Comparison of ENCODE assay signal across 9 cellular contexts in the genomic region with DNA sequence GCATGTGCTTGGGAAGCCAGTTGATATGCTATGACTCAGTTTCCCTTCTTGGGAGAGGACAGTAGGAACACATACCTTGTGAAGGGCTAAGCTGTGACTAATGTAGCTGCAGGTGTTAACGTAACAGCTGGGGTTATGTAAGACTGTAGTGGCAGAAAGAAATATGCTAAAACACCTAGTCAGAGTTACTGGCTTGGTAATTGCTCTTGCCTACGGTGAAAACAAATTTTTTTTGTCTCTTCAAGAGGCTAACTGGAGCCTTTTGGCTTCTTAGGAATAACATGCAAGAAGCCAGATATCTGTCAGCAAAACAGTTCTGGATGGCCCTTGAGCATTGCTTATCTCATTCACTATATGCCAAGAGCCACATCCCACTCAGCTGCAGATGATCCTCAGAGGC. TPM values are rescaled to one million over a fixed set of nuclear protein-coding genes. Genes with fewer than 3 reads are reported as not detected.
A peak's percentile ranks its signal among the peaks of the same experiment; 100 is the strongest.
DNase-seq lines count a peak whose midpoint lies in the region; ATAC-seq, FAIRE-seq and TF ChIP-seq lines count a peak whose summit lies in the region.
"Had no signal": no experiment of that assay in that cellular context is flagged by ENCODE, and none has a peak within 500 bp of the region (broad histone marks: within the 10 kb centered on the region; RNA-seq: fewer than 3 reads in every experiment).

No MANE protein-coding gene starts in this region.

- TF ChIP-seq RAD21 in A549 (conservative IDR thresholded peaks at IDR 0.05 in 1 of 2, IDR thresholded peaks at IDR 0.05 in 1 of 2), result no peak

- H3K4me3 ChIP-seq in A549 (peak overlapping the region; percentile 76; the same call in 1 of the 3 replicates), HUES6 (ENCODE audit: low read depth, low read length) (peak overlapping the region; percentile 59), brain microvascular endothelial cell (ENCODE audit: low read depth, low read length) (peak overlapping the region; percentile 87), mucosa of rectum (ENCODE audit: low read length in 2 of 2) (peak overlapping the region; percentile 85 to 87)

- in situ Hi-C loops in brain microvascular endothelial cell (cut with HindIII; ENCODE audit: low pct_ligation_motif_present, low sequenced_read_pairs), result no loop called here

- H3K36me3 ChIP-seq in HUES6 (ENCODE audit: control insufficient read depth, insufficient read depth, low read length) (no peaks in the 10 kb centered on the region), brain microvascular endothelial cell (replicated peaks) (no peaks in the 10 kb centered on the region), mucosa of rectum (ENCODE audit: control insufficient read depth in 2 of 2, insufficient read depth in 2 of 2, low read length in 2 of 2) (no peaks in the 10 kb centered on the region)

- DNase-seq in A549 (ENCODE audit: low read depth in 1 of 2, low spot score in 1 of 2) (no peak), brain microvascular endothelial cell (no peak), DMS53 (lab: John Stamatoyannopoulos, UW) (no peak), SKM-1 (lab: John Stamatoyannopoulos, UW; ENCODE audit: unreplicated experiment) (no peak)
- DNase-seq: NCI-H510A had no signal

- peak overlapping the region; percentile 91 for H3K4me2 ChIP-seq in A549

- no peaks in the 10 kb centered on the region for H3K27me3 ChIP-seq in HUES6 (ENCODE audit: control insufficient read depth, insufficient read depth, low read length)
- H3K27me3 ChIP-seq in brain microvascular endothelial cell (replicated peaks), result no peaks in the 10 kb centered on the region
- no peaks in the 10 kb centered on the region for H3K27me3 ChIP-seq in mucosa of rectum (ENCODE audit: control insufficient read depth in 2 of 2, insufficient read depth in 2 of 2, low read length in 2 of 2)

- no peak for FAIRE-seq in A549 (lab: Jason Lieb, UNC)

- H3K9ac ChIP-seq in HUES6 (ENCODE audit: low read length) (peak overlapping the region; percentile 93), mucosa of rectum (ENCODE audit: low read depth in 1 of 2, low read length in 2 of 2) (no peak overlapping the region)

- TF ChIP-seq EP300 in A549 (IDR thresholded peaks at IDR 0.05), result no peak

- peak overlapping the region in 1 of 2 experiments; percentile 96; a peak in 2 of 6 replicates for H3K27ac ChIP-seq in A549
- no peak overlapping the region for H3K27ac ChIP-seq in HUES6 (ENCODE audit: low read depth, low read length)
- H3K27ac ChIP-seq in brain microvascular endothelial cell, result no peak overlapping the region
- no peak overlapping the region for H3K27ac ChIP-seq in mucosa of rectum (ENCODE audit: low read depth in 2 of 2, low read length in 2 of 2)

- ATAC-seq in A549 (no peak), HG03025 (IDR thresholded peaks at IDR 0.05; ENCODE audit: low FRiP score, unreplicated experiment) (no peak), GM21381 (IDR thresholded peaks at IDR 0.05; ENCODE audit: unreplicated experiment) (no peak)

- POLR2A ChIA-PET in A549 (lab: Yijun Ruan, JAX), result no interaction called here

- H3K9me3 ChIP-seq in A549, result no peaks in the 10 kb centered on the region
- H3K9me3 ChIP-seq in HUES6 (ENCODE audit: control insufficient read depth, insufficient read depth, low read depth, low read length), result no peaks in the 10 kb centered on the region
- no peaks in the 10 kb centered on the region for H3K9me3 ChIP-seq in mucosa of rectum (ENCODE audit: control insufficient read depth in 2 of 2, low read length in 2 of 2)

- H3K4me1 ChIP-seq in A549 (peaks cover 22% of the 10 kb centered on the region; the same call in 2 of the 3 replicates), HUES6 (ENCODE audit: control insufficient read depth, insufficient read depth, low read length) (peaks cover 45% of the 10 kb centered on the region), mucosa of rectum (ENCODE audit: control insufficient read depth in 2 of 2, insufficient read depth in 2 of 2, low read length in 2 of 2) (peaks cover 17 to 19% of the 10 kb centered on the region in 2 donors)

- CTCF ChIA-PET in A549 (lab: Yijun Ruan, JAX), result interaction anchor here (0.8 to 8.0 kb wide), 4 partner anchors 13 to 285 kb away, joined by 3 to 103 read pairs (median 4); no protein-coding TSS in a partner anchor

- TF ChIP-seq CTCF in A549 (IDR thresholded peaks at IDR 0.05) (no peak), brain microvascular endothelial cell (IDR thresholded peaks at IDR 0.05; ENCODE audit: low read depth, low read length, missing control alignments) (no peak)

- TF ChIP-seq POLR2A in A549 (IDR thresholded peaks at IDR 0.05; ENCODE audit: low read length), result no peak

- WGBS in A549 (ENCODE audit: missing lambda C conversion rate), result 91% methylated on average over 2 of the region's 2 CpGs

TF ChIP-seq in A549, 52 proteins besides CTCF, POLR2A, EP300 and RAD21:
- TF ChIP-seq, protein P1, sequence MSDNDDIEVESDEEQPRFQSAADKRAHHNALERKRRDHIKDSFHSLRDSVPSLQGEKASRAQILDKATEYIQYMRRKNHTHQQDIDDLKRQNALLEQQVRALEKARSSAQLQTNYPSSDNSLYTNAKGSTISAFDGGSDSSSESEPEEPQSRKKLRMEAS (IDR thresholded peaks at IDR 0.05), result no peak
- TF ChIP-seq CBX8 (IDR thresholded peaks at IDR 0.05) (no peak), MAFK (IDR thresholded peaks at IDR 0.05; ENCODE audit: partially characterized antibody) (no peak), HOXB5 (CRISPR knock-in tag; IDR thresholded peaks at IDR 0.05) (no peak), HOXA7 (CRISPR knock-in tag; IDR thresholded peaks at IDR 0.05) (no peak), HOXB13 (CRISPR knock-in tag; IDR thresholded peaks at IDR 0.05; ENCODE audit: low read depth) (no peak)

RNA-seq across cellular contexts. Expression of gene MAPKBP1, which starts 1.4 kb away (rescaled TPM):
- polyA plus RNA-seq in A549 (2011; rRNA removed) (2.5 and 4.3 TPM in 2 replicates), A549 (2017; fragmentation: RNase III; extraction: RNeasy Plus Mini Kit Qiagen cat#74134 plus additional on column Dnase treatment) (6.1 to 6.2 TPM (median 6.1 TPM) in 3 replicates)
- 2.2 and 3.1 TPM in 2 replicates for polyA plus RNA-seq in A549 (2012; cell fraction: cytosol; rRNA removed)
- 15.6 and 17.5 TPM in 2 replicates for polyA plus RNA-seq in A549 (2012; cell fraction: nucleus; rRNA removed)
- 12.4 and 18.0 TPM in 2 replicates for polyA minus RNA-seq in A549 (2011; rRNA and poly(A)+ RNA removed)

RNA-seq across cellular contexts. Expression of gene JMJD7, which starts 52.2 kb away (rescaled TPM):
- polyA plus RNA-seq in A549 (2011; rRNA removed) (3.1 and 3.8 TPM in 2 replicates), A549 (2017; fragmentation: RNase III; extraction: RNeasy Plus Mini Kit Qiagen cat#74134 plus additional on column Dnase treatment) (3.0 to 3.9 TPM (median 3.4 TPM) in 3 replicates)
- polyA plus RNA-seq in A549 (2012; cell fraction: cytosol; rRNA removed), result 5.7 and 6.1 TPM in 2 replicates
- 15.8 and 21.4 TPM in 2 replicates for polyA plus RNA-seq in A549 (2012; cell fraction: nucleus; rRNA removed)
- 1.2 and 3.7 TPM in 2 replicates for polyA minus RNA-seq in A549 (2011; rRNA and poly(A)+ RNA removed)
